ENCODE assay signal across 22 cellular contexts in genomic region chr3:79184226-79184625, GRCh38.
"Had no signal": no experiment of that assay in that cellular context is flagged by ENCODE, and none has a peak within 500 bp of the region (broad histone marks: within the 10 kb centered on the region; RNA-seq: fewer than 3 reads in every experiment).

No MANE protein-coding gene starts in this region.

- H3K9me3 ChIP-seq: pancreas, thoracic aorta, transverse colon had no signal

- H3K27ac ChIP-seq: pancreas, thoracic aorta, transverse colon had no signal

- H3K4me1 ChIP-seq: pancreas, transverse colon had no signal

- H3K4me3 ChIP-seq: pancreas, thoracic aorta, transverse colon had no signal

- H3K27me3 ChIP-seq: pancreas, transverse colon had no signal

- H3K9me3 Mint-ChIP-seq: dendritic cell treated with granulocyte-macrophage colony-stimulating factor and Interleukin-4, amounts not matched to agents 40 ng/mL and 50 ng/mL, for 4 days; neural crest cell; stimulated activated naive CD8-positive, alpha-beta T cell treated with anti-CD3 and anti-CD28 coated beads, Interleukin-15, Interleukin-2, amounts not matched to agents 100 ng/mL and 50 ng/mL, for 24 hours had no signal

- DNase-seq: cerebellar nuclear complex; endodermal cell; erythroblast; foreskin melanocyte; head of caudate nucleus; hippocampal formation; left colon; mammary epithelial cell; naive thymus-derived CD4-positive, alpha-beta T cell; occipital lobe; pancreas; right cardiac atrium; small intestine; stimulated activated CD4-positive, alpha-beta T cell treated with anti-CD3 and anti-CD28 coated beads, Interleukin-1b, Interleukin-23, amount 100 ng/mL, for 48 hours; stimulated activated CD4-positive, alpha-beta T cell treated with anti-CD3 and anti-CD28 coated beads, Interleukin-4, amount 100 ng/mL, for 24 hours; transverse colon had no signal

- H3K36me3 Mint-ChIP-seq: stimulated activated memory B cell treated with anti-CD40 and anti-IgM and Interleukin-4, amounts not matched to agents 10 μg/mL and 1 μg/mL and 100 μg/mL, for 72 hours had no signal

- H3K4me3 Mint-ChIP-seq: dendritic cell treated with granulocyte-macrophage colony-stimulating factor and Interleukin-4, amounts not matched to agents 40 ng/mL and 50 ng/mL, for 4 days; endodermal cell; naive thymus-derived CD4-positive, alpha-beta T cell; neural crest cell; stimulated activated memory B cell treated with anti-CD40 and anti-IgM and Interleukin-4, amounts not matched to agents 10 μg/mL and 1 μg/mL and 100 μg/mL, for 72 hours; stimulated activated naive CD8-positive, alpha-beta T cell treated with anti-CD3 and anti-CD28 coated beads, Interleukin-15, Interleukin-2, amounts not matched to agents 100 ng/mL and 50 ng/mL, for 24 hours had no signal

- H3K27ac Mint-ChIP-seq: dendritic cell treated with granulocyte-macrophage colony-stimulating factor and Interleukin-4, amounts not matched to agents 40 ng/mL and 50 ng/mL, for 4 days; endodermal cell; naive thymus-derived CD4-positive, alpha-beta T cell; progenitor cell of endocrine pancreas; stimulated activated memory B cell treated with anti-CD40 and anti-IgM and Interleukin-4, amounts not matched to agents 10 μg/mL and 1 μg/mL and 100 μg/mL, for 72 hours; stimulated activated naive CD8-positive, alpha-beta T cell treated with anti-CD3 and anti-CD28 coated beads, Interleukin-15, Interleukin-2, amounts not matched to agents 100 ng/mL and 50 ng/mL, for 24 hours had no signal

- H3K36me3 ChIP-seq: pancreas, thoracic aorta, transverse colon had no signal

- H3K27me3 Mint-ChIP-seq: dendritic cell treated with granulocyte-macrophage colony-stimulating factor and Interleukin-4, amounts not matched to agents 40 ng/mL and 50 ng/mL, for 4 days; naive thymus-derived CD4-positive, alpha-beta T cell; progenitor cell of endocrine pancreas; stimulated activated memory B cell treated with anti-CD40 and anti-IgM and Interleukin-4, amounts not matched to agents 10 μg/mL and 1 μg/mL and 100 μg/mL, for 72 hours; stimulated activated naive CD8-positive, alpha-beta T cell treated with anti-CD3 and anti-CD28 coated beads, Interleukin-15, Interleukin-2, amounts not matched to agents 100 ng/mL and 50 ng/mL, for 24 hours had no signal

- H3K4me1 Mint-ChIP-seq: endodermal cell; naive thymus-derived CD4-positive, alpha-beta T cell; stimulated activated memory B cell treated with anti-CD40 and anti-IgM and Interleukin-4, amounts not matched to agents 10 μg/mL and 1 μg/mL and 100 μg/mL, for 72 hours had no signal
